8 cellular contexts compared by ENCODE assay signal in genomic region chr19:53466726-53467125, GRCh38. TPM values are rescaled to one million over a fixed set of nuclear protein-coding genes. Genes with fewer than 3 reads are reported as not detected.
DNase-seq lines count a peak whose midpoint lies in the region; ATAC-seq, FAIRE-seq and TF ChIP-seq lines count a peak whose summit lies in the region.

No MANE protein-coding gene starts in this region.

- peak overlapping the region; percentile 74; the same call in 2 of the 3 replicates for H3K4me2 ChIP-seq in A549
- peak overlapping the region; percentile 88 for H3K4me2 ChIP-seq in H9 (ENCODE audit: insufficient read depth, insufficient read length, low read length)

- H3K79me1 ChIP-seq in H9 (ENCODE audit: insufficient read depth, low read depth, low read length, poor library complexity, severe bottlenecking): no peaks in the 10 kb centered on the region

- no peak for DNase-seq in A549 (ENCODE audit: low read depth in 1 of 2, low spot score in 1 of 2)
- DNase-seq in H9: peak; percentile 40
- no peak for DNase-seq in choroid plexus epithelial cell (ENCODE audit: low read depth)
- no peak for DNase-seq in mesenteric fat pad (ENCODE audit: low spot score)
- DNase-seq in midbrain (lab: John Stamatoyannopoulos, UW): no peak

- no peaks in the 10 kb centered on the region for H3K36me3 ChIP-seq in muscle layer of duodenum (ENCODE audit: control insufficient read depth in 1 of 2, insufficient read depth in 2 of 2, low read length in 2 of 2)

- H2AFZ ChIP-seq in H9 (ENCODE audit: low read length): no peak overlapping the region

- H3K4me1 Mint-ChIP-seq in H9: peaks cover 41 to 44% of the 10 kb centered on the region in 2 experiments

- no peak for TF ChIP-seq EP300 in A549 (IDR thresholded peaks at IDR 0.05)

- no peak overlapping the region for H3K23ac ChIP-seq in H9 (ENCODE audit: insufficient read length, low read depth, low read length)

- H3K27ac Mint-ChIP-seq in H9: no peak overlapping the region

- no peak overlapping the region for H2BK5ac ChIP-seq in H9 (ENCODE audit: insufficient read length, low read length)

- H3K79me2 ChIP-seq in H9 (ENCODE audit: insufficient read depth, low read length): no peaks in the 10 kb centered on the region; the same call in 1 of the 2 replicates

- H3K27me3 Mint-ChIP-seq in H9 (ENCODE audit: low read depth): no peaks in the 10 kb centered on the region; the same call in 1 of the 2 replicates

- H3K27ac ChIP-seq in A549 (no peak overlapping the region), H9 (ENCODE audit: insufficient read length, low read depth, low read length) (no peak overlapping the region), muscle layer of duodenum (ENCODE audit: low read length) (no peak overlapping the region)

- H3K4ac ChIP-seq in H9 (ENCODE audit: low read depth, low read length): no peak overlapping the region

- H3K27me3 ChIP-seq in H9 (ENCODE audit: insufficient read depth, low read length): no peaks in the 10 kb centered on the region
- H3K27me3 ChIP-seq in muscle layer of duodenum (ENCODE audit: low read depth, low read length): no peaks in the 10 kb centered on the region

- H2BK15ac ChIP-seq in H9 (ENCODE audit: low read depth, low read length): no peak overlapping the region

- no peak overlapping the region for H2BK12ac ChIP-seq in H9 (ENCODE audit: insufficient read length, low read depth, low read length)

- no peak overlapping the region for H4K8ac ChIP-seq in H9 (replicated peaks; ENCODE audit: insufficient read length, low read depth, low read length)

- CTCF ChIA-PET in A549 (lab: Yijun Ruan, JAX): interaction anchor here (0.9 kb wide), 1 partner anchor 10 kb away, joined by 4 read pairs; no protein-coding TSS in a partner anchor

- no peaks in the 10 kb centered on the region for H3K4me1 ChIP-seq in A549
- no peaks in the 10 kb centered on the region; the same call in 1 of the 2 replicates for H3K4me1 ChIP-seq in H9 (ENCODE audit: insufficient read depth, low read length)
- H3K4me1 ChIP-seq in muscle layer of duodenum (ENCODE audit: control insufficient read depth in 1 of 2, insufficient read depth in 2 of 2, low read length in 2 of 2): peaks cover 0 to 7% of the 10 kb centered on the region in 2 donors

- H4K5ac ChIP-seq in H9 (ENCODE audit: insufficient read length, low read depth, low read length): no peak overlapping the region

- H3K9ac ChIP-seq in H9 (ENCODE audit: extremely low read depth, insufficient read length, low read length): peak overlapping the region; percentile 0

- H3K18ac ChIP-seq in H9 (ENCODE audit: insufficient read length, low read depth, low read length): no peak overlapping the region

- POLR2A ChIA-PET in A549 (lab: Yijun Ruan, JAX): no interaction called here

- H3K4me3 ChIP-seq in A549: no peak overlapping the region
- peak overlapping the region; percentile 80 for H3K4me3 ChIP-seq in choroid plexus epithelial cell (ENCODE audit: low read depth, low read length)
- H3K4me3 ChIP-seq in muscle layer of duodenum (ENCODE audit: low read depth in 1 of 2, low read length in 2 of 2): peak overlapping the region; percentile 69 to 80

- H2BK120ac ChIP-seq in H9 (ENCODE audit: low read depth, low read length, poor library complexity, severe bottlenecking): no peak overlapping the region

- peaks cover 3% of the 10 kb centered on the region for H3K23me2 ChIP-seq in H9 (ENCODE audit: insufficient read length, low read depth, low read length, poor library complexity, severe bottlenecking)

- H3T11ph ChIP-seq in H9 (ENCODE audit: low read length): no peak overlapping the region

- no peak overlapping the region for H2BK20ac ChIP-seq in H9 (ENCODE audit: low read depth, low read length, poor library complexity, severe bottlenecking)

- FAIRE-seq in A549 (lab: Jason Lieb, UNC): no peak

- no peak overlapping the region for H3K56ac ChIP-seq in H9 (ENCODE audit: insufficient read length, low read depth, low read length)

- ATAC-seq in A549: no peak
- no peak for ATAC-seq in GM21528 (IDR thresholded peaks at IDR 0.05; ENCODE audit: low FRiP score, unreplicated experiment)
- ATAC-seq in HG03139 (IDR thresholded peaks at IDR 0.05; ENCODE audit: unreplicated experiment): no peak

- no peak for TF ChIP-seq CTCF in A549 (IDR thresholded peaks at IDR 0.05)
- TF ChIP-seq CTCF in H9 (conservative IDR thresholded peaks at IDR 0.05): peak; percentile 53; the same call in 2 of the 3 replicates
- TF ChIP-seq CTCF in choroid plexus epithelial cell (conservative IDR thresholded peaks at IDR 0.05; ENCODE audit: low read depth, low read length): peak; percentile 23

- WGBS in A549 (ENCODE audit: missing lambda C conversion rate): 40% methylated on average over 12 of the region's 12 CpGs
- no CpG with 5 or more reads among the region's 12 CpGs for WGBS in H9 (ENCODE audit: extremely low coverage, insufficient read length, low lambda C conversion rate)

- no peak overlapping the region for H3K14ac ChIP-seq in H9 (ENCODE audit: insufficient read depth, low read length)

- peak overlapping the region; percentile 96 to 99 for H3K4me3 Mint-ChIP-seq in H9

- TF ChIP-seq RAD21 in A549 (conservative IDR thresholded peaks at IDR 0.05 in 1 of 2, IDR thresholded peaks at IDR 0.05 in 1 of 2): no peak

- H3K9me3 ChIP-seq in A549 (peaks cover 55% of the 10 kb centered on the region), H9 (ENCODE audit: control insufficient read depth, low read depth, low read length) (no peaks in the 10 kb centered on the region), muscle layer of duodenum (ENCODE audit: control insufficient read depth in 1 of 2, low read length in 2 of 2) (no peaks in the 10 kb centered on the region)

- no peak overlapping the region for H2AK5ac ChIP-seq in H9 (ENCODE audit: insufficient read length, low read length)

- no peak for TF ChIP-seq POLR2A in A549 (IDR thresholded peaks at IDR 0.05; ENCODE audit: low read length)

- peaks cover 2 to 9% of the 10 kb centered on the region in 2 experiments; a peak in 3 of 5 replicates for H3K9me3 Mint-ChIP-seq in H9

- no peaks in the 10 kb centered on the region for H4K20me1 ChIP-seq in H9 (ENCODE audit: control insufficient read depth, insufficient read depth, insufficient read length)

- peaks cover under 1 to 12% (median 5%) of the 10 kb centered on the region in 3 experiments; a peak in 4 of 7 replicates for H3K36me3 Mint-ChIP-seq in H9 (ENCODE audit: insufficient read depth in 1 of 3, low read depth in 3 of 3)

- H4K91ac ChIP-seq in H9 (ENCODE audit: insufficient read length, low read depth, low read length): no peak overlapping the region

TF ChIP-seq in A549, 52 proteins besides CTCF, POLR2A, EP300 and RAD21:
- TF ChIP-seq HOXB5 (CRISPR knock-in tag; IDR thresholded peaks at IDR 0.05): no peak
- no peak for TF ChIP-seq POLR2AphosphoS2 (conservative IDR thresholded peaks at IDR 0.05; ENCODE audit: low read length)
- no peak for TF ChIP-seq KDM1A (IDR thresholded peaks at IDR 0.05; ENCODE audit: low read depth)
- no peak for TF ChIP-seq GATA3 (IDR thresholded peaks at IDR 0.05; ENCODE audit: borderline replicate concordance)
- no peak for TF ChIP-seq ATOH8 (CRISPR knock-in tag; IDR thresholded peaks at IDR 0.05; ENCODE audit: low read depth)
TF ChIP-seq in A549: peak in this region for 0.

RNA-seq across cellular contexts. Expression of gene ZNF813, which starts 0.8 kb away (rescaled TPM):
- 0.57 and 0.78 TPM in 2 replicates for polyA plus RNA-seq in A549 (2011; rRNA removed)
- polyA plus RNA-seq in A549 (2012; cell fraction: cytosol; rRNA removed): 0.08 TPM in 2 replicates
- 0.04 and 0.09 TPM in 2 replicates for polyA plus RNA-seq in A549 (2012; cell fraction: nucleus; rRNA removed)
- 0.30 to 0.67 TPM (median 0.63 TPM) in 3 replicates for polyA plus RNA-seq in A549 (2017; fragmentation: RNase III; extraction: RNeasy Plus Mini Kit Qiagen cat#74134 plus additional on column Dnase treatment)
- polyA minus RNA-seq in A549 (2011; rRNA and poly(A)+ RNA removed): 0.54 and 0.74 TPM in 2 replicates
- total RNA-seq in H9 (2021): 17.3 TPM in 2 replicates
- total RNA-seq in mesenteric fat pad: 3.6 TPM

RNA-seq across cellular contexts. Expression of gene ZNF761, which starts 34.9 kb away (rescaled TPM):
- 18.7 and 21.4 TPM in 2 replicates for polyA plus RNA-seq in A549 (2011; rRNA removed)
- 6.4 and 6.7 TPM in 2 replicates for polyA plus RNA-seq in A549 (2012; cell fraction: cytosol; rRNA removed)
- polyA plus RNA-seq in A549 (2012; cell fraction: nucleus; rRNA removed): 6.5 and 8.8 TPM in 2 replicates
- polyA plus RNA-seq in A549 (2017; fragmentation: RNase III; extraction: RNeasy Plus Mini Kit Qiagen cat#74134 plus additional on column Dnase treatment): 6.6 to 7.9 TPM (median 7.4 TPM) in 3 replicates
- 5.2 and 6.2 TPM in 2 replicates for polyA minus RNA-seq in A549 (2011; rRNA and poly(A)+ RNA removed)
- total RNA-seq in H9 (2021): 32.7 and 33.8 TPM in 2 replicates
- 11.0 TPM for total RNA-seq in mesenteric fat pad
